ENCODE assay signal across 1 cellular context in the genomic region with DNA sequence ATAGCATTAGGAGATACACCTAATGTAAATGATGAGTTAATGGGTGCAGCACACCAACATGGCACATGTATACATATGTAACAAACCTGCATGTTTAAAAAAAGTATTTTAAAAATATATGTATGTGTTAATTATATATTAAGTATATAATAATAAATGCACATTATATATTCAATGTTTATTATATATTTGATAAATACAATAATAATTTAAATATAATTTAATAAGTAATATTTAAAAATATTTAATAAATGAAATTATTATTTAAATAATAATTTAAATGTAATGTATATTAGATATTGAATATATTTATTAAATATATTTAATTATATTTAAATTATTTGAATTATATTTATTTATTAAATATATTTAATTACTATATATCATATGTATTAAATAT.
TF ChIP-seq lines count a peak whose summit lies in the region.

No MANE protein-coding gene starts in this region.

TF ChIP-seq in SK-N-SH, 30 proteins besides CTCF, POLR2A, EP300 and RAD21 (continued from another document):
- TF ChIP-seq FOXJ3 (CRISPR knock-in tag; IDR thresholded peaks at IDR 0.05) (no peak), YY1 (IDR thresholded peaks at IDR 0.05; ENCODE audit: low read depth) (no peak), TCF12 (IDR thresholded peaks at IDR 0.05) (no peak), MXI1 (IDR thresholded peaks at IDR 0.05; ENCODE audit: low read depth, low read length) (no peak), FOXM1 (IDR thresholded peaks at IDR 0.05; ENCODE audit: low read depth) (no peak), POLR2AphosphoS5 (IDR thresholded peaks at IDR 0.05; ENCODE audit: low read depth, low read length) (no peak), GABPA (IDR thresholded peaks at IDR 0.05; ENCODE audit: low read depth) (no peak), RCOR1 (IDR thresholded peaks at IDR 0.05; ENCODE audit: low read length) (no peak), FOSL2 (IDR thresholded peaks at IDR 0.05; ENCODE audit: borderline replicate concordance, low read depth) (no peak)
- TF ChIP-seq, protein P1, sequence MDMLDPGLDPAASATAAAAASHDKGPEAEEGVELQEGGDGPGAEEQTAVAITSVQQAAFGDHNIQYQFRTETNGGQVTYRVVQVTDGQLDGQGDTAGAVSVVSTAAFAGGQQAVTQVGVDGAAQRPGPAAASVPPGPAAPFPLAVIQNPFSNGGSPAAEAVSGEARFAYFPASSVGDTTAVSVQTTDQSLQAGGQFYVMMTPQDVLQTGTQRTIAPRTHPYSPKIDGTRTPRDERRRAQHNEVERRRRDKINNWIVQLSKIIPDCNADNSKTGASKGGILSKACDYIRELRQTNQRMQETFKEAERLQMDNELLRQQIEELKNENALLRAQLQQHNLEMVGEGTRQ (IDR thresholded peaks at IDR 0.05; ENCODE audit: borderline replicate concordance, low read depth, low read length) = no peak
- TF ChIP-seq, protein P2, sequence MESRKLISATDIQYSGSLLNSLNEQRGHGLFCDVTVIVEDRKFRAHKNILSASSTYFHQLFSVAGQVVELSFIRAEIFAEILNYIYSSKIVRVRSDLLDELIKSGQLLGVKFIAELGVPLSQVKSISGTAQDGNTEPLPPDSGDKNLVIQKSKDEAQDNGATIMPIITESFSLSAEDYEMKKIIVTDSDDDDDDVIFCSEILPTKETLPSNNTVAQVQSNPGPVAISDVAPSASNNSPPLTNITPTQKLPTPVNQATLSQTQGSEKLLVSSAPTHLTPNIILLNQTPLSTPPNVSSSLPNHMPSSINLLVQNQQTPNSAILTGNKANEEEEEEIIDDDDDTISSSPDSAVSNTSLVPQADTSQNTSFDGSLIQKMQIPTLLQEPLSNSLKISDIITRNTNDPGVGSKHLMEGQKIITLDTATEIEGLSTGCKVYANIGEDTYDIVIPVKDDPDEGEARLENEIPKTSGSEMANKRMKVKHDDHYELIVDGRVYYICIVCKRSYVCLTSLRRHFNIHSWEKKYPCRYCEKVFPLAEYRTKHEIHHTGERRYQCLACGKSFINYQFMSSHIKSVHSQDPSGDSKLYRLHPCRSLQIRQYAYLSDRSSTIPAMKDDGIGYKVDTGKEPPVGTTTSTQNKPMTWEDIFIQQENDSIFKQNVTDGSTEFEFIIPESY (IDR thresholded peaks at IDR 0.05; ENCODE audit: borderline replicate concordance, low read depth) = no peak
- TF ChIP-seq, protein P3, sequence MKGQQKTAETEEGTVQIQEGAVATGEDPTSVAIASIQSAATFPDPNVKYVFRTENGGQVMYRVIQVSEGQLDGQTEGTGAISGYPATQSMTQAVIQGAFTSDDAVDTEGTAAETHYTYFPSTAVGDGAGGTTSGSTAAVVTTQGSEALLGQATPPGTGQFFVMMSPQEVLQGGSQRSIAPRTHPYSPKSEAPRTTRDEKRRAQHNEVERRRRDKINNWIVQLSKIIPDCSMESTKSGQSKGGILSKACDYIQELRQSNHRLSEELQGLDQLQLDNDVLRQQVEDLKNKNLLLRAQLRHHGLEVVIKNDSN (IDR thresholded peaks at IDR 0.05; ENCODE audit: borderline replicate concordance, low read depth) = no peak
